ENCODE assay signal across 11 cellular contexts in genomic region chrX:18855919-18856644, GRCh38.
DNase-seq lines count a peak whose midpoint lies in the region; ATAC-seq and TF ChIP-seq lines count a peak whose summit lies in the region.
"Had no signal": no experiment of that assay in that cellular context is flagged by ENCODE, and none has a peak within 500 bp of the region (broad histone marks: within the 10 kb centered on the region; RNA-seq: fewer than 3 reads in every experiment).

No MANE protein-coding gene starts in this region.

- no peaks in the 10 kb centered on the region for H3K9me2 ChIP-seq in MM.1S (replicated peaks; ENCODE audit: insufficient read depth, low read length)

- TF ChIP-seq EP300 in stomach (IDR thresholded peaks at IDR 0.05), result no peak

- H3K4me1 ChIP-seq in MM.1S (ENCODE audit: low read length) (0 out of 2 replicates have a peak, but pooled peaks cover 4% of the 10 kb centered on the region), stomach (no peaks in the 10 kb centered on the region)
- peaks cover 0 to 33% of the 10 kb centered on the region in 2 donors for H3K4me1 ChIP-seq in naive thymus-derived CD4-positive, alpha-beta T cell (ENCODE audit: control insufficient read depth in 2 of 2, insufficient read depth in 2 of 2, low read length in 2 of 2)

- 29 to 75% (median 64%) methylated on average over 1 of the region's 1 CpG for WGBS in stomach, 5 donors

- H3K4me2 ChIP-seq in MM.1S (ENCODE audit: low read depth, low read length), result no peak overlapping the region

- no peak overlapping the region for H2AFZ ChIP-seq in MM.1S (ENCODE audit: low read length)

- no peak for TF ChIP-seq POLR2A in stomach (IDR thresholded peaks at IDR 0.05)

- CTCF ChIA-PET in naive thymus-derived CD4-positive, alpha-beta T cell (lab: Charles Lee), result no interaction called here

- H3K27me3 Mint-ChIP-seq in naive thymus-derived CD4-positive, alpha-beta T cell, result no peaks in the 10 kb centered on the region
- H3K27me3 Mint-ChIP-seq: naive B cell had no signal

- peak overlapping the region in 9 of 10 donors; percentile 5 to 63 (median 37) for H3K4me3 Mint-ChIP-seq in naive thymus-derived CD4-positive, alpha-beta T cell
- H3K4me3 Mint-ChIP-seq: dendritic cell treated with granulocyte-macrophage colony-stimulating factor and Interleukin-4, amounts not matched to agents 40 ng/mL and 50 ng/mL, for 4 days; naive B cell had no signal

- peak overlapping the region in 5 of 9 donors; percentile 6 to 79 (median 55) for H3K27ac Mint-ChIP-seq in naive thymus-derived CD4-positive, alpha-beta T cell
- H3K27ac Mint-ChIP-seq: dendritic cell treated with granulocyte-macrophage colony-stimulating factor and Interleukin-4, amounts not matched to agents 40 ng/mL and 50 ng/mL, for 4 days had no signal

- H3K9ac ChIP-seq in MM.1S (ENCODE audit: low read length), result no peak overlapping the region

- ATAC-seq in GM18870 (IDR thresholded peaks at IDR 0.05; ENCODE audit: unreplicated experiment) (peak; percentile 96), HG02610 (IDR thresholded peaks at IDR 0.05; ENCODE audit: unreplicated experiment) (peak; percentile 93)
- ATAC-seq in naive thymus-derived CD4-positive, alpha-beta T cell, result no peak

- no peaks in the 10 kb centered on the region for H4K20me1 ChIP-seq in MM.1S (ENCODE audit: insufficient read depth, low read length)

- peaks cover 0 to 4% (median 0%) of the 10 kb centered on the region in 5 donors for H3K36me3 Mint-ChIP-seq in naive thymus-derived CD4-positive, alpha-beta T cell

- intact Hi-C loops in naive thymus-derived CD4-positive, alpha-beta T cell (cut with micrococcal nuclease), result no loop called here
- intact Hi-C loops in stomach (cut with DNase I; ENCODE audit: low total_unique reads), result no loop called here

- no peak overlapping the region for H3K27ac ChIP-seq in MM.1S (ENCODE audit: low read length)
- no peak overlapping the region for H3K27ac ChIP-seq in naive thymus-derived CD4-positive, alpha-beta T cell (ENCODE audit: low read depth, low read length)
- no peak overlapping the region for H3K27ac ChIP-seq in stomach

- POLR2A ChIA-PET in naive thymus-derived CD4-positive, alpha-beta T cell (lab: Charles Lee), result no interaction called here

- no peaks in the 10 kb centered on the region for H3K36me3 ChIP-seq in MM.1S (replicated peaks; ENCODE audit: insufficient read depth, low read length)
- no peaks in the 10 kb centered on the region for H3K36me3 ChIP-seq in naive thymus-derived CD4-positive, alpha-beta T cell (ENCODE audit: control insufficient read depth in 2 of 3, insufficient read depth in 3 of 3, low read length in 3 of 3)
- H3K36me3 ChIP-seq in stomach, result no peaks in the 10 kb centered on the region

- TF ChIP-seq CTCF in MM.1S (IDR thresholded peaks at IDR 0.05; ENCODE audit: low read length) (no peak), stomach (IDR thresholded peaks at IDR 0.05) (no peak)

- peak; percentile 26 for DNase-seq in MM.1S
- DNase-seq in naive thymus-derived CD4-positive, alpha-beta T cell, result peak in 2 of 9 donors; percentile 1 to 8
- no peak for DNase-seq in DMS114 treated with DMSO at 0.1 percent for 48 hours (lab: John Stamatoyannopoulos, UW; ENCODE audit: unreplicated experiment)
- no peak for DNase-seq in LoVo (ENCODE audit: low spot score)
- no peak for DNase-seq in stomach
- no peak for DNase-seq in T-helper 9 cell
- DNase-seq: H7, naive B cell had no signal

- H3K9me3 ChIP-seq in MM.1S (replicated peaks; ENCODE audit: insufficient read depth, low read length) (no peaks in the 10 kb centered on the region), stomach (no peaks in the 10 kb centered on the region)
- no peaks in the 10 kb centered on the region for H3K9me3 ChIP-seq in naive thymus-derived CD4-positive, alpha-beta T cell (ENCODE audit: control insufficient read depth in 2 of 3, low read length in 3 of 3)

- H3K4me3 ChIP-seq in MM.1S (ENCODE audit: low read length), result no peak overlapping the region
- H3K4me3 ChIP-seq in naive thymus-derived CD4-positive, alpha-beta T cell (ENCODE audit: low read length), result no peak overlapping the region
- H3K4me3 ChIP-seq in stomach, result no peak overlapping the region

- H3K27me3 ChIP-seq in MM.1S (replicated peaks; ENCODE audit: insufficient read depth, low read length) (no peaks in the 10 kb centered on the region), stomach (no peaks in the 10 kb centered on the region)
- H3K27me3 ChIP-seq in naive thymus-derived CD4-positive, alpha-beta T cell (ENCODE audit: control insufficient read depth in 2 of 2, insufficient read depth in 2 of 2, low read length in 2 of 2), result no peaks in the 10 kb centered on the region

- no peaks in the 10 kb centered on the region for H3F3A ChIP-seq in MM.1S (ENCODE audit: insufficient read depth, low read length)

- H3K79me2 ChIP-seq in MM.1S (ENCODE audit: low read length), result no peaks in the 10 kb centered on the region

- H3K9me3 Mint-ChIP-seq in naive thymus-derived CD4-positive, alpha-beta T cell, result peaks cover 0 to 9% (median 0%) of the 10 kb centered on the region in 11 donors
- H3K9me3 Mint-ChIP-seq: dendritic cell treated with granulocyte-macrophage colony-stimulating factor and Interleukin-4, amounts not matched to agents 40 ng/mL and 50 ng/mL, for 4 days had no signal

- H3K4me1 Mint-ChIP-seq in naive thymus-derived CD4-positive, alpha-beta T cell, result peaks cover 0 to 56% (median 45%) of the 10 kb centered on the region in 7 donors
